2 cellular contexts compared by ENCODE assay signal in genomic region chr21:44325386-44326271, GRCh38.
TF ChIP-seq lines count a peak whose summit lies in the region.

No MANE protein-coding gene starts in this region.

TF ChIP-seq in IMR-90, 13 proteins besides CTCF, POLR2A, EP300 and RAD21:
- TF ChIP-seq FOS (IDR thresholded peaks at IDR 0.05; ENCODE audit: low read depth, low read length) (no peak), NFE2L2 (IDR thresholded peaks at IDR 0.05; ENCODE audit: low read depth, low read length) (no peak), MXI1 (IDR thresholded peaks at IDR 0.05; ENCODE audit: borderline replicate concordance, low read depth, low read length) (no peak), ELK1 (IDR thresholded peaks at IDR 0.05; ENCODE audit: borderline replicate concordance, low read depth, low read length) (no peak), RCOR1 (IDR thresholded peaks at IDR 0.05; ENCODE audit: insufficient replicate concordance, low read length) (no peak), SMC3 (IDR thresholded peaks at IDR 0.05; ENCODE audit: low read depth, low read length) (no peak), BHLHE40 (IDR thresholded peaks at IDR 0.05; ENCODE audit: low read depth, low read length) (no peak), CEBPB (IDR thresholded peaks at IDR 0.05; ENCODE audit: low read depth, low read length) (no peak), RFX5 (IDR thresholded peaks at IDR 0.05; ENCODE audit: low read depth, low read length) (no peak), CHD1 (IDR thresholded peaks at IDR 0.05; ENCODE audit: low read depth, low read length) (no peak), MAFK (IDR thresholded peaks at IDR 0.05; ENCODE audit: low read depth, low read length) (no peak), MAZ (IDR thresholded peaks at IDR 0.05; ENCODE audit: borderline replicate concordance, low read depth, low read length) (no peak), USF2 (IDR thresholded peaks at IDR 0.05; ENCODE audit: low read depth, low read length) (no peak)
TF ChIP-seq in IMR-90: peak in this region for 0.

TF ChIP-seq in K562, 482 proteins besides CTCF, POLR2A, EP300 and RAD21:
- TF ChIP-seq GMEB1 (CRISPR knock-in tag; IDR thresholded peaks at IDR 0.05) = no peak
- TF ChIP-seq RBM22 (IDR thresholded peaks at IDR 0.05; ENCODE audit: low read depth, low read length, poor library complexity, severe bottlenecking) = peak; percentile 39
- TF ChIP-seq POLR2G (IDR thresholded peaks at IDR 0.05; ENCODE audit: low read depth, low read length) = peak; percentile 50; the same call in 1 of the 2 replicates
- no peak for TF ChIP-seq ZNF644 (tag; IDR thresholded peaks at IDR 0.05; ENCODE audit: low read depth)
TF ChIP-seq in K562: peak in this region for 2.
